Comparison of ENCODE assay signal across 7 cellular contexts in genomic region chr5:112418412-112419049, GRCh38. TPM values are rescaled to one million over a fixed set of nuclear protein-coding genes. Genes with fewer than 3 reads are reported as not detected.
DNase-seq lines count a peak whose midpoint lies in the region; ATAC-seq and TF ChIP-seq lines count a peak whose summit lies in the region.

No MANE protein-coding gene starts in this region.

- peak; percentile 4 for ATAC-seq in GM19395 (IDR thresholded peaks at IDR 0.05; ENCODE audit: unreplicated experiment)

- peak overlapping the region; percentile 2 for H3K27ac Mint-ChIP-seq in progenitor cell of endocrine pancreas

- H3K27ac ChIP-seq in VCaP, result peak overlapping the region; percentile 61

- peaks cover 32% of the 10 kb centered on the region for H3K4me1 Mint-ChIP-seq in progenitor cell of endocrine pancreas (ENCODE audit: low read depth)

- peaks cover 26% of the 10 kb centered on the region for H3K27me3 Mint-ChIP-seq in progenitor cell of endocrine pancreas

- no peaks in the 10 kb centered on the region for H3K36me3 Mint-ChIP-seq in progenitor cell of endocrine pancreas (ENCODE audit: insufficient read depth)

- peak overlapping the region; percentile 87 for H3K4me3 Mint-ChIP-seq in progenitor cell of endocrine pancreas (ENCODE audit: low read depth)

- no peaks in the 10 kb centered on the region for H3K9me3 Mint-ChIP-seq in progenitor cell of endocrine pancreas (ENCODE audit: low read depth)

- TF ChIP-seq CTCF in VCaP (conservative IDR thresholded peaks at IDR 0.05) (no peak), progenitor cell of endocrine pancreas (IDR thresholded peaks at IDR 0.05; ENCODE audit: unreplicated experiment) (no peak)

- DNase-seq in globus pallidus (ENCODE audit: low spot score) (peak; percentile 8), progenitor cell of endocrine pancreas (ENCODE audit: low spot score, unreplicated experiment) (no peak), NCI-H345 treated with DMSO at 0.1 percent for 48 hours (lab: John Stamatoyannopoulos, UW; ENCODE audit: unreplicated experiment) (no peak), Ammon's horn (ENCODE audit: low spot score) (no peak)
- no peak for DNase-seq in activated effector memory CD4-positive, alpha-beta T cell treated with anti-CD3 and anti-CD28 coated beads, Interleukin-2, amount 50 U/mL, for 16 hours

RNA-seq across cellular contexts. Expression of gene EPB41L4A, which starts 0.5 kb away (rescaled TPM):
- 34.2 and 37.7 TPM in 2 replicates for total RNA-seq in progenitor cell of endocrine pancreas
